9 cellular contexts compared by ENCODE assay signal in genomic region chr1:59759156-59759925, GRCh38. TPM values are rescaled to one million over a fixed set of nuclear protein-coding genes. Genes with fewer than 3 reads are reported as not detected.
DNase-seq lines count a peak whose midpoint lies in the region; ATAC-seq and FAIRE-seq lines count a peak whose summit lies in the region.
"Had no signal": no experiment of that assay in that cellular context is flagged by ENCODE, and none has a peak within 500 bp of the region (broad histone marks: within the 10 kb centered on the region; RNA-seq: fewer than 3 reads in every experiment).

No MANE protein-coding gene starts in this region.

- peak; percentile 80 for FAIRE-seq in endometrium (lab: Jason Lieb, UNC)

- in situ Hi-C loops in Caki2 (cut with HindIII; ENCODE audit: low pct_unique_long_range_greater_than_20kb, low sequenced_read_pairs), result no loop called here

- peak; percentile 85 for ATAC-seq in GM21367 (IDR thresholded peaks at IDR 0.05; ENCODE audit: unreplicated experiment)

- peak; percentile 74 for DNase-seq in Caki2 (ENCODE audit: low read depth)
- DNase-seq in HS-5 (ENCODE audit: low read depth), result peak; percentile 65
- DNase-seq in NOMO-1 (lab: John Stamatoyannopoulos, UW; ENCODE audit: unreplicated experiment in 2 of 2), result peak; percentile 75 to 76
- DNase-seq in activated CD8-positive, alpha-beta memory T cell treated with anti-CD3 and anti-CD28 coated beads for 4 hours (ENCODE audit: low read depth in 2 of 2), result peak; percentile 33 to 40
- DNase-seq in midbrain (lab: John Stamatoyannopoulos, UW), result peak; percentile 88
- DNase-seq in stimulated activated CD8-positive, alpha-beta memory T cell treated with anti-CD3 and anti-CD28 coated beads, Interleukin-15, amount 100 ng/mL, for 48 hours (ENCODE audit: low read depth in 2 of 2), result peak; percentile 54 to 56

RNA-seq across cellular contexts. Expression of gene HOOK1, which starts 55.4 kb away (rescaled TPM):
- total RNA-seq in Caki2 (2014; rRNA removed; shearing (Covaris generic); ENCODE audit: low replicate concordance), result 5.0 and 5.5 TPM in 2 replicates
- total RNA-seq: pulmonary artery endothelial cell had no signal

Comparison
In these comparisons a context has a peak if more than half of its experiments do, and no peak if none do; other contexts are left out.
1. Peak in every context shown above with its lines: DNase-seq and ATAC-seq.
2. DNase-seq: peak in every context shown above with its lines; median percentile 88 in midbrain; 76 in NOMO-1; 74 in Caki2; 65 in HS-5; 55 in stimulated activated CD8-positive, alpha-beta memory T cell treated with anti-CD3 and anti-CD28 coated beads, Interleukin-15, amount 100 ng/mL, for 48 hours; 36 in activated CD8-positive, alpha-beta memory T cell treated with anti-CD3 and anti-CD28 coated beads for 4 hours.